8 cellular contexts compared by ENCODE assay signal in genomic region chr7:116672596-116673503, GRCh38.
DNase-seq lines count a peak whose midpoint lies in the region; ATAC-seq lines count a peak whose summit lies in the region.

No MANE protein-coding gene starts in this region.

- peak overlapping the region; percentile 33 for H3K4me3 Mint-ChIP-seq in activated T-cell treated with anti-CD3 and anti-CD28 coated beads, Interleukin-2, amount 50 U/mL, for 24 hours

- no peaks in the 10 kb centered on the region for H3K9me3 ChIP-seq in adipocyte (ENCODE audit: control insufficient read depth, low read length)

- H3K27me3 Mint-ChIP-seq in activated T-cell treated with anti-CD3 and anti-CD28 coated beads, Interleukin-2, amount 50 U/mL, for 24 hours: peaks cover 76% of the 10 kb centered on the region

- H3K27ac Mint-ChIP-seq in activated T-cell treated with anti-CD3 and anti-CD28 coated beads, Interleukin-2, amount 50 U/mL, for 24 hours: no peak overlapping the region

- H3K4me1 ChIP-seq in adipocyte (ENCODE audit: control insufficient read depth, insufficient read depth, low read length): peaks cover 6% of the 10 kb centered on the region

- no peaks in the 10 kb centered on the region for H3K9me3 Mint-ChIP-seq in activated T-cell treated with anti-CD3 and anti-CD28 coated beads, Interleukin-2, amount 50 U/mL, for 24 hours

- no peak for ATAC-seq in GM18873 (IDR thresholded peaks at IDR 0.05; ENCODE audit: low FRiP score, unreplicated experiment)

- H3K27me3 ChIP-seq in adipocyte (replicated peaks; ENCODE audit: control insufficient read depth, insufficient read depth, low read length): no peaks in the 10 kb centered on the region

- peak overlapping the region; percentile 87 for H3K4me3 ChIP-seq in adipocyte (ENCODE audit: low read length)
- H3K4me3 ChIP-seq in iPS-11a (ENCODE audit: low read depth, low read length): peak overlapping the region; percentile 57
- H3K4me3 ChIP-seq in skeletal muscle cell (ENCODE audit: low read depth, low read length): peak overlapping the region; percentile 73

- H3K36me3 ChIP-seq in adipocyte (ENCODE audit: control insufficient read depth, insufficient read depth, low read length, severe bottlenecking): no peaks in the 10 kb centered on the region

- peak overlapping the region; percentile 76 for H3K9ac ChIP-seq in adipocyte (ENCODE audit: low read length)

- H3K4me1 Mint-ChIP-seq in activated T-cell treated with anti-CD3 and anti-CD28 coated beads, Interleukin-2, amount 50 U/mL, for 24 hours (ENCODE audit: low read depth): peaks cover 15% of the 10 kb centered on the region

- DNase-seq in activated T-cell treated with anti-CD3 and anti-CD28 coated beads, Interleukin-2, amount 50 U/mL, for 24 hours: no peak
- no peak for DNase-seq in activated T-cell treated with anti-CD3 and anti-CD28 coated beads, Interleukin-2, amount 50 U/mL, for 1 hour
- DNase-seq in adipocyte (ENCODE audit: low read depth) (peak; percentile 68), skeletal muscle cell (ENCODE audit: low read depth) (no peak), OCI-M1 (lab: John Stamatoyannopoulos, UW) (no peak)
- DNase-seq in activated CD4-positive, CD25-positive, alpha-beta regulatory T cell (lab: John Stamatoyannopoulos, UW): no peak

- no peaks in the 10 kb centered on the region for H3K36me3 Mint-ChIP-seq in activated T-cell treated with anti-CD3 and anti-CD28 coated beads, Interleukin-2, amount 50 U/mL, for 24 hours (ENCODE audit: low read depth)
